Comparison of ENCODE assay signal across 1 cellular context in the genomic region with DNA sequence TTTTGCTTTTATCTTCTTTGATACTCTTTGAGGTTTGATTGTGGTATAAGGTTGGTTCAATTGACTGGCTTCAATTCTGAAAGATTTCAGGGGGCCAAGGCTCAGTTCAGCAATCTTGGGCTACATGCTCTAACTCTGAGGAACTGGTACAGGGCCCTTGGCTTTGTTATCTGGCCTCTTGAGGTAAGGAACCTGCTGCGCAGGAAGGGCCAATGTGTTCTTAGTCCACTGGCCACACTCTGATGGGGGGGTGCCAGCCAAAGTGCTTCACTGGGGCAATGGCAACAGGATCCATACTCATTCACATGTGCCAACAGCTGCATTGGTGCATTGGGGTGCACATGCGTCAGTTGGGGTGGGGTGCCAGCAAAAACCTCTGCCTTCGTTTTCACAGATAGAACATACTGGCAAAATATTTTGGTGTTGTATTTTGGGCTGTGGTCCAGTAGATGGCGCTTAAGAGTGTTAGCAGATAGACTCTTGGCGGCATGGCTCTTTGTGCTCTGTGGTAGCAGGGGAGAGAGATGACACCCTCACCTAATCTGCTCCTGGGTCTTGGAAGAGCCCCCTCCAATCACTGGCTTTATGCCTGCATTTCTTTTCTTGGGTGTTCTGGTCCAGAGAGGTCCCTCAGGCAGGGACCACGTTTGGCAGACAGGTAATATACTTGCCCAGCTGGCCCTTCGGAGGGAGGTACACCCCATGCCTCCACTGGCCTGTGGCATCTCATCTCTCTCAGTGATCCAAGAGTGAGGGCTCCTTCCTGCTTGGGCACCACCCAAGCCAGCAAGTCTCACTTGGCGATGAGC.
TF ChIP-seq lines count a peak whose summit lies in the region.

No MANE protein-coding gene starts in this region.

TF ChIP-seq in IMR-90, 13 proteins besides CTCF, POLR2A, EP300 and RAD21 (continued from another document):
- TF ChIP-seq, protein P1, sequence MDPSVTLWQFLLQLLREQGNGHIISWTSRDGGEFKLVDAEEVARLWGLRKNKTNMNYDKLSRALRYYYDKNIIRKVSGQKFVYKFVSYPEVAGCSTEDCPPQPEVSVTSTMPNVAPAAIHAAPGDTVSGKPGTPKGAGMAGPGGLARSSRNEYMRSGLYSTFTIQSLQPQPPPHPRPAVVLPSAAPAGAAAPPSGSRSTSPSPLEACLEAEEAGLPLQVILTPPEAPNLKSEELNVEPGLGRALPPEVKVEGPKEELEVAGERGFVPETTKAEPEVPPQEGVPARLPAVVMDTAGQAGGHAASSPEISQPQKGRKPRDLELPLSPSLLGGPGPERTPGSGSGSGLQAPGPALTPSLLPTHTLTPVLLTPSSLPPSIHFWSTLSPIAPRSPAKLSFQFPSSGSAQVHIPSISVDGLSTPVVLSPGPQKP (IDR thresholded peaks at IDR 0.05; ENCODE audit: borderline replicate concordance, low read depth, low read length) = no peak
